ENCODE assay signal across 8 cellular contexts in genomic region chr18:48711651-48712486, GRCh38.
A peak's percentile ranks its signal among the peaks of the same experiment; 100 is the strongest.
DNase-seq lines count a peak whose midpoint lies in the region; ATAC-seq and TF ChIP-seq lines count a peak whose summit lies in the region.

No MANE protein-coding gene starts in this region.

- TF ChIP-seq CTCF in WERI-Rb-1 (IDR thresholded peaks at IDR 0.05; ENCODE audit: low read depth, low read length) (peak; percentile 88), retinal pigment epithelial cell (conservative IDR thresholded peaks at IDR 0.05; ENCODE audit: low read depth, low read length) (peak; percentile 73), omental fat pad (IDR thresholded peaks at IDR 0.05) (no peak)

- ATAC-seq in HG03571 (IDR thresholded peaks at IDR 0.05; ENCODE audit: unreplicated experiment) (no peak), omental fat pad (ENCODE audit: low FRiP score) (no peak)

- H3K4me3 ChIP-seq in WERI-Rb-1 (ENCODE audit: low read depth, low read length), result no peak overlapping the region
- no peak overlapping the region for H3K4me3 ChIP-seq in retinal pigment epithelial cell (ENCODE audit: low read length)

- no peaks in the 10 kb centered on the region for H3K27me3 ChIP-seq in WERI-Rb-1 (ENCODE audit: insufficient read depth, low read depth, severe bottlenecking)

- no peaks in the 10 kb centered on the region for H3K9me3 ChIP-seq in WERI-Rb-1 (ENCODE audit: severe bottlenecking)

- H3K27ac ChIP-seq in WERI-Rb-1, result no peak overlapping the region

- H3K36me3 ChIP-seq in WERI-Rb-1, result peaks cover 4% of the 10 kb centered on the region

- peak; percentile 3 for DNase-seq in NCI-H1694 treated with DMSO at 0.1 percent for 48 hours (lab: John Stamatoyannopoulos, UW)
- DNase-seq in NCI-H1694 (lab: John Stamatoyannopoulos, UW), result no peak
- DNase-seq in HT-29 (ENCODE audit: low spot score), result peak; percentile 41
- DNase-seq in WERI-Rb-1, result peak; percentile 70
- DNase-seq in glomerular endothelial cell (ENCODE audit: extremely low read depth, low read depth, low spot score), result peak; percentile 25
- DNase-seq in retinal pigment epithelial cell (ENCODE audit: low read depth), result no peak
- DNase-seq in omental fat pad (ENCODE audit: low spot score), result no peak

Comparison
In these comparisons a context has a peak if more than half of its experiments do, and no peak if none do; other contexts are left out.
1. DNase-seq: peak in NCI-H1694 treated with DMSO at 0.1 percent for 48 hours (single experiment), HT-29 (single experiment), WERI-Rb-1 (single experiment) and glomerular endothelial cell (single experiment); none in NCI-H1694 (single experiment), retinal pigment epithelial cell (single experiment) and omental fat pad (single experiment).
2. CTCF ChIP-seq: peak in WERI-Rb-1 (single experiment) and retinal pigment epithelial cell (single experiment); none in omental fat pad (0 of 3).